14 cellular contexts compared by ENCODE assay signal in the genomic region with DNA sequence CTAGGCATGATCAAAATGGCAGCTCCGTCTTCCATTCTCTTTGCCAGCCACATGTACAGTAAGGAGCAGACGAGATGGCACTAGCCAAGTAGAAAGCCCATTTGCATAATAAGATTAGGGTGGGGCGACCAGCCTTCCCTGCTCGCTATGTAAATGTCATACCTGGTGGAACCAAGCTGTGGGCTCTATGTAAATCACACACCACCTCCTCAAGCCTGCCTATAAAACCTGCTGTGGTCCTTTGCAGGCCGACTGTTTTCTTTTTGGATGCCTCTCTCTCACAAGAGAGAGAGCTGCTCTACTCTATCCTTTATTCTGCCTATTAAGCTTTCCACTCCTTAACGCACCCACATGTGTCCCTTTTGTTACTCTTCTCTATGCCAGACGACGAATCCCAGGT.
DNase-seq lines count a peak whose midpoint lies in the region; ATAC-seq and TF ChIP-seq lines count a peak whose summit lies in the region.
"Had no signal": no experiment of that assay in that cellular context is flagged by ENCODE, and none has a peak within 500 bp of the region (broad histone marks: within the 10 kb centered on the region; RNA-seq: fewer than 3 reads in every experiment).

No MANE protein-coding gene starts in this region.

- H3K4me2 ChIP-seq in GM23338 = no peak overlapping the region
- H3K4me2 ChIP-seq in mesendoderm (ENCODE audit: low read length) = no peak overlapping the region

- H4K8ac ChIP-seq in mesendoderm (ENCODE audit: low read depth, low read length) = no peak overlapping the region

- H3K4me3 ChIP-seq in GM23338 (no peak overlapping the region), endodermal cell (ENCODE audit: low read length) (no peak overlapping the region), mesendoderm (ENCODE audit: low read length) (no peak overlapping the region), thyroid gland (replicated peaks in 1 of 3) (no peak overlapping the region), prostate gland (no peak overlapping the region)
- H3K4me3 ChIP-seq: HAP-1 had no signal

- H3K4me1 ChIP-seq in GM23338 (ENCODE audit: insufficient read depth) (no peaks in the 10 kb centered on the region; the same call in 1 of the 2 replicates), endodermal cell (ENCODE audit: control insufficient read depth, insufficient read depth, low read length) (no peaks in the 10 kb centered on the region), mesendoderm (ENCODE audit: control insufficient read depth, low read depth, low read length) (no peaks in the 10 kb centered on the region), thyroid gland (no peaks in the 10 kb centered on the region), prostate gland (replicated peaks) (no peaks in the 10 kb centered on the region)
- H3K4me1 ChIP-seq: Caco-2, HAP-1 had no signal

- H3K27ac Mint-ChIP-seq in GM23338 = no peak overlapping the region
- no peak overlapping the region for H3K27ac Mint-ChIP-seq in endodermal cell
- H3K27ac Mint-ChIP-seq: B cell; CD4-positive, CD25-positive, alpha-beta regulatory T cell had no signal

- no peak overlapping the region for H2AK5ac ChIP-seq in mesendoderm (ENCODE audit: low read length)

- H3K9ac ChIP-seq in endodermal cell (ENCODE audit: extremely low read depth, low read length, poor library complexity, severe bottlenecking) (no peak overlapping the region), mesendoderm (ENCODE audit: low read length) (no peak overlapping the region)

- H3K79me2 ChIP-seq in GM23338 (replicated peaks; ENCODE audit: insufficient read depth) (no peaks in the 10 kb centered on the region), mesendoderm (ENCODE audit: control insufficient read depth, insufficient read depth, low read length) (no peaks in the 10 kb centered on the region)

- WGBS in endodermal cell (ENCODE audit: insufficient coverage in 1 of 2, insufficient read length in 1 of 2), 2 experiments = 83 to 98% methylated on average over 7 to 8 of the region's 8 CpGs
- no CpG with 5 or more reads among the region's 8 CpGs for WGBS in mesendoderm (ENCODE audit: extremely low coverage, insufficient coverage, low lambda C conversion rate)
- 80 to 91% methylated on average over 8 of the region's 8 CpGs for WGBS in thyroid gland, 2 donors
- 78% methylated on average over 8 of the region's 8 CpGs for WGBS in prostate gland

- no peaks in the 10 kb centered on the region for H3F3A ChIP-seq in GM23338 (replicated peaks; ENCODE audit: low read depth)

- peak; percentile 2 for DNase-seq in GM23338 (ENCODE audit: low spot score)
- peak; percentile 11 for DNase-seq in NCI-H69 (lab: John Stamatoyannopoulos, UW)
- peak; percentile 56 for DNase-seq in endodermal cell
- DNase-seq in mesendoderm = peak; percentile 6
- no peak for DNase-seq in thyroid gland
- no peak for DNase-seq in prostate gland (ENCODE audit: low spot score)
- DNase-seq in germinal center (ENCODE audit: low spot score) = no peak
- DNase-seq: C1 segment of cervical spinal cord; Caco-2; CD4-positive, CD25-positive, alpha-beta regulatory T cell; GOT3 had no signal

- ATAC-seq in GM23338 (peak; percentile 56), GM18519 (IDR thresholded peaks at IDR 0.05; ENCODE audit: low FRiP score, unreplicated experiment) (no peak)

- H3K56ac ChIP-seq in mesendoderm (ENCODE audit: low read length) = no peak overlapping the region

- no peaks in the 10 kb centered on the region for H3K9me3 Mint-ChIP-seq in GM23338
- H3K9me3 Mint-ChIP-seq in endodermal cell = no peaks in the 10 kb centered on the region

- no peaks in the 10 kb centered on the region for H3K36me3 ChIP-seq in GM23338 (ENCODE audit: insufficient read depth)
- H3K36me3 ChIP-seq in endodermal cell (ENCODE audit: control insufficient read depth, insufficient read depth, low read length) = no peaks in the 10 kb centered on the region
- no peaks in the 10 kb centered on the region for H3K36me3 ChIP-seq in mesendoderm (ENCODE audit: control insufficient read depth, insufficient read depth, low read length)
- no peaks in the 10 kb centered on the region for H3K36me3 ChIP-seq in thyroid gland
- no peaks in the 10 kb centered on the region for H3K36me3 ChIP-seq in prostate gland
- H3K36me3 ChIP-seq: HAP-1 had no signal

- H4K20me1 ChIP-seq in GM23338 (replicated peaks; ENCODE audit: insufficient read depth) = no peaks in the 10 kb centered on the region

- no peak overlapping the region for H3K27ac ChIP-seq in GM23338 (ENCODE audit: low read depth)
- H3K27ac ChIP-seq in endodermal cell (ENCODE audit: low read depth, low read length) = no peak overlapping the region
- no peak overlapping the region for H3K27ac ChIP-seq in mesendoderm (ENCODE audit: low read depth, low read length)
- no peak overlapping the region for H3K27ac ChIP-seq in thyroid gland
- no peak overlapping the region for H3K27ac ChIP-seq in prostate gland

- no peaks in the 10 kb centered on the region for H3K9me2 ChIP-seq in GM23338 (ENCODE audit: insufficient read depth)

- no peaks in the 10 kb centered on the region for H3K36me3 Mint-ChIP-seq in GM23338 (ENCODE audit: low read depth)
- no peaks in the 10 kb centered on the region for H3K36me3 Mint-ChIP-seq in endodermal cell (ENCODE audit: low read depth)
- H3K36me3 Mint-ChIP-seq: CD4-positive, CD25-positive, alpha-beta regulatory T cell had no signal

- H2BK5ac ChIP-seq in mesendoderm (ENCODE audit: low read length) = no peak overlapping the region

- no peak overlapping the region for H3K18ac ChIP-seq in mesendoderm (ENCODE audit: low read length)

- H3K27me3 Mint-ChIP-seq in GM23338 (ENCODE audit: insufficient read depth, low read depth, poor library complexity) = no peaks in the 10 kb centered on the region
- peaks cover 2% of the 10 kb centered on the region for H3K27me3 Mint-ChIP-seq in endodermal cell (ENCODE audit: insufficient read depth)
- H3K27me3 Mint-ChIP-seq: B cell; CD4-positive, CD25-positive, alpha-beta regulatory T cell had no signal

- TF ChIP-seq POLR2A in thyroid gland (IDR thresholded peaks at IDR 0.05) (no peak), prostate gland (IDR thresholded peaks at IDR 0.05) (no peak)

- no peaks in the 10 kb centered on the region for H3K27me3 ChIP-seq in GM23338 (ENCODE audit: insufficient read depth)
- H3K27me3 ChIP-seq in endodermal cell (ENCODE audit: control insufficient read depth, insufficient read depth, low read length, poor library complexity, severe bottlenecking) = no peaks in the 10 kb centered on the region
- no peaks in the 10 kb centered on the region for H3K27me3 ChIP-seq in mesendoderm (ENCODE audit: insufficient read depth, low read length, poor library complexity)
- H3K27me3 ChIP-seq in thyroid gland = no peaks in the 10 kb centered on the region
- no peaks in the 10 kb centered on the region for H3K27me3 ChIP-seq in prostate gland (replicated peaks; ENCODE audit: insufficient read depth)

- no peak overlapping the region for H3K23ac ChIP-seq in mesendoderm (ENCODE audit: low read length)

- H3K4me3 Mint-ChIP-seq in GM23338 (no peak overlapping the region), endodermal cell (no peak overlapping the region)
- H3K4me3 Mint-ChIP-seq: B cell; CD4-positive, CD25-positive, alpha-beta regulatory T cell had no signal

- TF ChIP-seq CTCF in GM23338 (conservative IDR thresholded peaks at IDR 0.05; ENCODE audit: low read depth in 2 of 2) = no peak
- TF ChIP-seq CTCF in endodermal cell (conservative IDR thresholded peaks at IDR 0.05) = no peak
- no peak for TF ChIP-seq CTCF in thyroid gland (IDR thresholded peaks at IDR 0.05)
- TF ChIP-seq CTCF in prostate gland (IDR thresholded peaks at IDR 0.05) = no peak

- H4K5ac ChIP-seq in mesendoderm (ENCODE audit: low read length) = no peak overlapping the region

- H3K4me1 Mint-ChIP-seq in GM23338 (peaks cover 2% of the 10 kb centered on the region; the same call in 1 of the 3 replicates), endodermal cell (no peaks in the 10 kb centered on the region)
- H3K4me1 Mint-ChIP-seq: B cell; CD4-positive, CD25-positive, alpha-beta regulatory T cell had no signal

- H2BK15ac ChIP-seq in mesendoderm (replicated peaks; ENCODE audit: low read depth) = no peak overlapping the region

- peak overlapping the region; percentile 78; the same call in 1 of the 2 replicates for H2AFZ ChIP-seq in GM23338

- no peak overlapping the region for H3K4ac ChIP-seq in mesendoderm (ENCODE audit: low read depth, low read length)

- H3K79me1 ChIP-seq in mesendoderm (ENCODE audit: low read length) = no peaks in the 10 kb centered on the region

- intact Hi-C loops in thyroid gland (cut with DNase I) = no loop called here
- intact Hi-C loops in prostate gland (cut with DNase I) = no loop called here

- no peak overlapping the region for H2BK120ac ChIP-seq in mesendoderm (ENCODE audit: low read depth, low read length)

- H3K9me3 ChIP-seq in endodermal cell (ENCODE audit: control insufficient read depth, low read length) (no peaks in the 10 kb centered on the region), thyroid gland (no peaks in the 10 kb centered on the region), prostate gland (no peaks in the 10 kb centered on the region)
- H3K9me3 ChIP-seq: Caco-2, HAP-1 had no signal

TF ChIP-seq in GM23338, 12 proteins besides CTCF, POLR2A, EP300 and RAD21:
- no peak for TF ChIP-seq EZH2phosphoT487 (IDR thresholded peaks at IDR 0.05; ENCODE audit: unreplicated experiment)
- no peak for TF ChIP-seq STAT1 (IDR thresholded peaks at IDR 0.05; ENCODE audit: unreplicated experiment)
- no peak for TF ChIP-seq ZNF114 (CRISPR knock-in tag; IDR thresholded peaks at IDR 0.05)
- TF ChIP-seq EZH2 (IDR thresholded peaks at IDR 0.05; ENCODE audit: low read depth, unreplicated experiment) = no peak
- no peak for TF ChIP-seq NANOG (IDR thresholded peaks at IDR 0.05; ENCODE audit: borderline replicate concordance)
- no peak for TF ChIP-seq ZNF331 (CRISPR knock-in tag; IDR thresholded peaks at IDR 0.05; ENCODE audit: low read depth)

Comparison
In these comparisons a context has a peak if more than half of its experiments do, and no peak if none do; other contexts are left out.
1. DNase-seq: peak in GM23338 (single experiment), NCI-H69 (single experiment), endodermal cell (single experiment) and mesendoderm (single experiment); none in thyroid gland (0 of 2), prostate gland (single experiment) and germinal center (single experiment).